In genomic region chr10:96560970-96561887, GRCh38 we compare ENCODE assay signal across 23 cellular contexts. TPM values are rescaled to one million over a fixed set of nuclear protein-coding genes. Genes with fewer than 3 reads are reported as not detected.
DNase-seq lines count a peak whose midpoint lies in the region; ATAC-seq and TF ChIP-seq lines count a peak whose summit lies in the region.
"Had no signal": no experiment of that assay in that cellular context is flagged by ENCODE, and none has a peak within 500 bp of the region (broad histone marks: within the 10 kb centered on the region; RNA-seq: fewer than 3 reads in every experiment).

No MANE protein-coding gene starts in this region.

- H3K9me3 ChIP-seq in cardiac muscle cell (ENCODE audit: low read depth) = no peaks in the 10 kb centered on the region
- H3K9me3 ChIP-seq in heart right ventricle = no peaks in the 10 kb centered on the region
- H3K9me3 ChIP-seq in T-helper 17 cell (ENCODE audit: control insufficient read depth, low read length, poor library complexity, severe bottlenecking) = no peaks in the 10 kb centered on the region
- H3K9me3 ChIP-seq in SJCRH30 (replicated peaks) = no peaks in the 10 kb centered on the region
- H3K9me3 ChIP-seq: breast epithelium, upper lobe of left lung had no signal

- ATAC-seq in heart right ventricle (no peak), HG03039 (IDR thresholded peaks at IDR 0.05; ENCODE audit: unreplicated experiment) (no peak), T-helper 17 cell (no peak)
- no peak for ATAC-seq in activated naive CD4-positive, alpha-beta T cell treated with anti-CD3 and anti-CD28 coated beads, Interleukin-2, amount 50 U/mL, for 72 hours
- ATAC-seq: activated naive CD8-positive, alpha-beta T cell treated with anti-CD3 and anti-CD28 coated beads, Interleukin-2, amount 50 U/mL, for 24 hours; natural killer cell; SK-N-SH treated with all-trans-retinoic acid at 6 μM for 48 hours; stimulated activated naive CD8-positive, alpha-beta T cell treated with anti-CD3 and anti-CD28 coated beads, Interleukin-15, amount 100 ng/mL, for 72 hours had no signal

- intact Hi-C loops in heart right ventricle (cut with DNase I) = no loop called here

- H3K27me3 Mint-ChIP-seq in chondrocyte (ENCODE audit: low read depth) (no peaks in the 10 kb centered on the region), T-helper 17 cell (no peaks in the 10 kb centered on the region)
- H3K27me3 Mint-ChIP-seq: activated naive CD8-positive, alpha-beta T cell treated with anti-CD3 and anti-CD28 coated beads, Interleukin-2, amount 50 U/mL, for 24 hours; stimulated activated naive CD8-positive, alpha-beta T cell treated with anti-CD3 and anti-CD28 coated beads, Interleukin-15, amount 100 ng/mL, for 72 hours had no signal

- H3K27ac Mint-ChIP-seq in chondrocyte (ENCODE audit: unreplicated experiment) = peak overlapping the region; percentile 34
- no peak overlapping the region for H3K27ac Mint-ChIP-seq in activated naive CD4-positive, alpha-beta T cell treated with anti-CD3 and anti-CD28 coated beads, Interleukin-2, amount 50 U/mL, for 72 hours
- H3K27ac Mint-ChIP-seq in T-helper 17 cell = no peak overlapping the region
- H3K27ac Mint-ChIP-seq: activated naive CD8-positive, alpha-beta T cell treated with anti-CD3 and anti-CD28 coated beads, Interleukin-2, amount 50 U/mL, for 24 hours; H9; natural killer cell; stimulated activated naive CD8-positive, alpha-beta T cell treated with anti-CD3 and anti-CD28 coated beads, Interleukin-15, amount 100 ng/mL, for 72 hours had no signal

- peak in 1 of 2 donors; percentile 33 for DNase-seq in cardiac muscle cell (ENCODE audit: low read depth in 1 of 2, low spot score in 1 of 2)
- no peak for DNase-seq in heart right ventricle
- DNase-seq in chondrocyte (ENCODE audit: low spot score) = no peak
- DNase-seq in kidney tubule cell (ENCODE audit: low spot score) = peak; percentile 30
- DNase-seq in activated naive CD4-positive, alpha-beta T cell treated with anti-CD3 and anti-CD28 coated beads, Interleukin-2, amount 50 U/mL, for 72 hours (ENCODE audit: low spot score in 2 of 2) = no peak
- no peak for DNase-seq in T-helper 17 cell
- DNase-seq in SJCRH30 = no peak
- DNase-seq: activated CD4-positive, alpha-beta T cell treated with anti-CD3 and anti-CD28 coated beads for 1 hour; activated naive CD8-positive, alpha-beta T cell treated with anti-CD3 and anti-CD28 coated beads, Interleukin-2, amount 50 U/mL, for 24 hours; H9; mesendoderm; MV-4-11; natural killer cell; NCI-H187 treated with DMSO at 0.1 percent for 48 hours; NCI-H345; stimulated activated CD4-positive, alpha-beta T cell treated with anti-CD3 and anti-CD28 coated beads, Interleukin-2, amount 100 ng/mL, for 24 hours; stimulated activated naive CD8-positive, alpha-beta T cell treated with anti-CD3 and anti-CD28 coated beads, Interleukin-15, amount 100 ng/mL, for 72 hours; T1000; upper lobe of left lung had no signal

- H3K27ac ChIP-seq in cardiac muscle cell = peak overlapping the region; percentile 27
- H3K27ac ChIP-seq in heart right ventricle = no peak overlapping the region
- H3K27ac ChIP-seq in SJCRH30 = no peak overlapping the region
- H3K27ac ChIP-seq: breast epithelium, C4-2B, upper lobe of left lung had no signal

- H3K36me3 Mint-ChIP-seq in chondrocyte (ENCODE audit: low read depth) (peaks cover 23% of the 10 kb centered on the region), T-helper 17 cell (ENCODE audit: low read depth) (peaks cover 7% of the 10 kb centered on the region)
- H3K36me3 Mint-ChIP-seq in activated naive CD4-positive, alpha-beta T cell treated with anti-CD3 and anti-CD28 coated beads, Interleukin-2, amount 50 U/mL, for 72 hours = peaks cover 9 to 19% of the 10 kb centered on the region in 2 donors
- H3K36me3 Mint-ChIP-seq: natural killer cell had no signal

- H3K4me3 ChIP-seq in cardiac muscle cell (no peak overlapping the region), heart right ventricle (no peak overlapping the region), SJCRH30 (no peak overlapping the region)
- H3K4me3 ChIP-seq: breast epithelium, upper lobe of left lung had no signal

- H3K9me3 Mint-ChIP-seq in chondrocyte (ENCODE audit: low read depth) = no peaks in the 10 kb centered on the region
- H3K9me3 Mint-ChIP-seq in activated naive CD4-positive, alpha-beta T cell treated with anti-CD3 and anti-CD28 coated beads, Interleukin-2, amount 50 U/mL, for 72 hours = no peaks in the 10 kb centered on the region
- H3K9me3 Mint-ChIP-seq: activated naive CD8-positive, alpha-beta T cell treated with anti-CD3 and anti-CD28 coated beads, Interleukin-2, amount 50 U/mL, for 24 hours; H9; natural killer cell; stimulated activated naive CD8-positive, alpha-beta T cell treated with anti-CD3 and anti-CD28 coated beads, Interleukin-15, amount 100 ng/mL, for 72 hours had no signal

- H3K4me1 ChIP-seq in cardiac muscle cell (ENCODE audit: low read depth) = peaks cover 4% of the 10 kb centered on the region
- peaks cover 0 to 18% (median 0%) of the 10 kb centered on the region in 9 donors for H3K4me1 ChIP-seq in heart right ventricle
- no peaks in the 10 kb centered on the region for H3K4me1 ChIP-seq in SJCRH30
- H3K4me1 ChIP-seq: breast epithelium had no signal

- peaks cover 36% of the 10 kb centered on the region for H3K36me3 ChIP-seq in cardiac muscle cell
- H3K36me3 ChIP-seq in heart right ventricle = peaks cover 0 to 92% (median 26%) of the 10 kb centered on the region in 9 donors
- peaks cover 18% of the 10 kb centered on the region for H3K36me3 ChIP-seq in SJCRH30

- H3K4me1 Mint-ChIP-seq in chondrocyte (ENCODE audit: low read depth) = peaks cover 10% of the 10 kb centered on the region
- H3K4me1 Mint-ChIP-seq in T-helper 17 cell = peaks cover 17% of the 10 kb centered on the region
- H3K4me1 Mint-ChIP-seq: H9 had no signal

- WGBS in heart right ventricle, 2 donors = 93 to 95% methylated on average over 3 of the region's 3 CpGs

- no peak for TF ChIP-seq CTCF in cardiac muscle cell (IDR thresholded peaks at IDR 0.05; ENCODE audit: low read depth, low read length)
- no peak for TF ChIP-seq CTCF in heart right ventricle (IDR thresholded peaks at IDR 0.05)
- TF ChIP-seq CTCF in chondrocyte (IDR thresholded peaks at IDR 0.05) = no peak

- no peak overlapping the region for H3K4me3 Mint-ChIP-seq in chondrocyte (ENCODE audit: unreplicated experiment)
- no peak overlapping the region for H3K4me3 Mint-ChIP-seq in T-helper 17 cell
- H3K4me3 Mint-ChIP-seq: activated naive CD8-positive, alpha-beta T cell treated with anti-CD3 and anti-CD28 coated beads, Interleukin-2, amount 50 U/mL, for 24 hours; H9; natural killer cell; stimulated activated naive CD8-positive, alpha-beta T cell treated with anti-CD3 and anti-CD28 coated beads, Interleukin-15, amount 100 ng/mL, for 72 hours had no signal

- H3K27me3 ChIP-seq in cardiac muscle cell = no peaks in the 10 kb centered on the region
- no peaks in the 10 kb centered on the region for H3K27me3 ChIP-seq in heart right ventricle
- H3K27me3 ChIP-seq in SJCRH30 = no peaks in the 10 kb centered on the region
- H3K27me3 ChIP-seq: breast epithelium, upper lobe of left lung had no signal

RNA-seq across cellular contexts. Expression of gene TM9SF3, which starts 25.6 kb away (rescaled TPM):
- total RNA-seq in cardiac muscle cell (39.2 and 47.4 TPM in 2 replicates), heart right ventricle (10 to 100 TPM; 50.7 to 83.9 (median 62.4) TPM), chondrocyte (178 to 192 TPM (median 189 TPM) in 3 replicates), T-helper 17 cell (10 to 100 TPM; 94.3 to 94.5 TPM)
- polyA plus RNA-seq in cardiac muscle cell (62.8 and 73.9 TPM in 2 replicates), heart right ventricle (10 to 100 TPM; 17.5 to 23.2 TPM)
- 10 to 100 TPM; 48.4 to 64.7 TPM for total RNA-seq in activated naive CD4-positive, alpha-beta T cell treated with anti-CD3 and anti-CD28 coated beads, Interleukin-2, amount 50 U/mL, for 72 hours
- total RNA-seq in SJCRH30 (2014; rRNA removed; shearing (Covaris generic)) = 53.5 and 71.0 TPM in 2 replicates

RNA-seq across cellular contexts. Expression of gene TLL2, which starts 47.5 kb away (rescaled TPM):
- total RNA-seq in cardiac muscle cell (0.15 and 0.28 TPM in 2 replicates), heart right ventricle (1 to 10 TPM; 2.8 to 9.2 (median 6.9) TPM), chondrocyte (1.2 to 1.9 TPM (median 1.5 TPM) in 3 replicates), T-helper 17 cell (not detected)
- polyA plus RNA-seq in cardiac muscle cell (0.16 and 0.55 TPM in 2 replicates), heart right ventricle (1 to 10 TPM; 2.3 to 8.4 TPM)
- total RNA-seq in activated naive CD4-positive, alpha-beta T cell treated with anti-CD3 and anti-CD28 coated beads, Interleukin-2, amount 50 U/mL, for 72 hours = under 1 TPM in 1 of 2 donors, not detected in 1; 0.16 TPM
- total RNA-seq in SJCRH30 (2014; rRNA removed; shearing (Covaris generic)) = 9.2 and 10.3 TPM in 2 replicates
- total RNA-seq: natural killer cell had no signal
